In genomic region chr15:58425185-58425584, GRCh38 we compare ENCODE assay signal across 30 cellular contexts. TPM values are rescaled to one million over a fixed set of nuclear protein-coding genes. Genes with fewer than 3 reads are reported as not detected.
"Had no signal": no experiment of that assay in that cellular context is flagged by ENCODE, and none has a peak within 500 bp of the region (broad histone marks: within the 10 kb centered on the region; RNA-seq: fewer than 3 reads in every experiment).

No MANE protein-coding gene starts in this region.

- H3K9me3 Mint-ChIP-seq: activated naive CD4-positive, alpha-beta T cell treated with anti-CD3 and anti-CD28 coated beads, Interleukin-2, amount 50 U/mL, for 72 hours; activated T-helper 2 cell treated with anti-CD3 and anti-CD28 coated beads, Interferon-gamma antibody, Interleukin-2, Interleukin-4, amounts not matched to agents 10 μg/mL and 5 μg/mL and 100 μg/mL, durations not matched to agents 14 hours and 24 hours and 36 hours; nephron; stimulated activated memory B cell treated with anti-CD40 and anti-IgM and Interleukin-4, amounts not matched to agents 10 μg/mL and 1 μg/mL and 100 μg/mL, for 72 hours; stimulated activated naive CD8-positive, alpha-beta T cell treated with anti-CD3 and anti-CD28 coated beads, Interleukin-15, amount 100 ng/mL, for 72 hours; WTC11 had no signal

- H3K4me3 Mint-ChIP-seq: activated CD8-positive, alpha-beta memory T cell treated with anti-CD3 and anti-CD28 coated beads, Interleukin-2, amount 10 ng/mL, durations not matched to agents 7 days and 5 days; activated CD8-positive, alpha-beta T cell treated with anti-CD3 and anti-CD28 coated beads, Interleukin-2, amount 10 ng/mL, durations not matched to agents 7 days and 5 days; nephron; stimulated activated memory B cell treated with anti-CD40 and anti-IgM and Interleukin-4, amounts not matched to agents 10 μg/mL and 1 μg/mL and 100 μg/mL, for 72 hours; WTC11 had no signal

- H3K4me1 Mint-ChIP-seq: stimulated activated memory B cell treated with anti-CD40 and anti-IgM and Interleukin-4, amounts not matched to agents 10 μg/mL and 1 μg/mL and 100 μg/mL, for 72 hours; WTC11 had no signal

- H3K27me3 ChIP-seq: colonic mucosa, gastrocnemius medialis, left lung, sigmoid colon, upper lobe of left lung had no signal

- H3K27ac ChIP-seq: colonic mucosa, gastrocnemius medialis, left lung, sigmoid colon, upper lobe of left lung had no signal

- H3K9me3 ChIP-seq: colonic mucosa, gastrocnemius medialis, left lung, sigmoid colon, upper lobe of left lung had no signal

- ATAC-seq: activated CD8-positive, alpha-beta memory T cell treated with anti-CD3 and anti-CD28 coated beads, Interleukin-2, amount 10 ng/mL, durations not matched to agents 7 days and 5 days; activated CD8-positive, alpha-beta T cell treated with anti-CD3 and anti-CD28 coated beads, Interleukin-2, amount 10 ng/mL, durations not matched to agents 7 days and 5 days; activated naive CD4-positive, alpha-beta T cell treated with anti-CD3 and anti-CD28 coated beads, Interleukin-2, amount 50 U/mL, for 72 hours; gastrocnemius medialis; left lung; stimulated activated memory B cell treated with anti-CD40 and anti-IgM and Interleukin-4, amounts not matched to agents 10 μg/mL and 1 μg/mL and 100 μg/mL, for 72 hours; stimulated activated naive CD8-positive, alpha-beta T cell treated with anti-CD3 and anti-CD28 coated beads, Interleukin-15, amount 100 ng/mL, for 72 hours; WTC11 had no signal

- H3K4me3 ChIP-seq: colonic mucosa, gastrocnemius medialis, left lung, lung, sigmoid colon, smooth muscle cell, upper lobe of left lung had no signal

- H3K36me3 ChIP-seq: colonic mucosa, gastrocnemius medialis, left lung, sigmoid colon, upper lobe of left lung had no signal

- H3K4me2 ChIP-seq: smooth muscle cell had no signal

- H3K4me1 ChIP-seq: colonic mucosa, gastrocnemius medialis, left lung, upper lobe of left lung had no signal

- DNase-seq: activated CD4-positive, alpha-beta T cell treated with anti-CD3 and anti-CD28 coated beads for 1 hour; activated CD8-positive, alpha-beta memory T cell treated with anti-CD3 and anti-CD28 coated beads, Interleukin-2, amount 10 ng/mL, durations not matched to agents 7 days and 5 days; activated CD8-positive, alpha-beta T cell treated with anti-CD3 and anti-CD28 coated beads, Interleukin-2, amount 10 ng/mL, durations not matched to agents 7 days and 5 days; activated naive CD4-positive, alpha-beta T cell; activated T-cell treated with anti-CD3 and anti-CD28 coated beads, Interleukin-2, amount 50 U/mL, for 48 hours; anterior cingulate cortex; colonic mucosa; effector CD8-positive, alpha-beta T cell; gastrocnemius medialis; hippocampal formation; left lung; posterior cingulate gyrus; sigmoid colon; stimulated activated CD4-positive, alpha-beta T cell treated with anti-CD3 and anti-CD28 coated beads, Interleukin-1b, Interleukin-23, amount 100 ng/mL, for 48 hours; stimulated activated CD4-positive, alpha-beta T cell treated with anti-CD3 and anti-CD28 coated beads, Interleukin-4, amount 100 ng/mL, for 4 hours; stimulated activated CD8-positive, alpha-beta memory T cell treated with anti-CD3 and anti-CD28 coated beads, Interleukin-4, amount 100 ng/mL, for 48 hours; stimulated activated naive CD8-positive, alpha-beta T cell treated with anti-CD3 and anti-CD28 coated beads, Interleukin-15, amount 100 ng/mL, for 72 hours; substantia nigra; T-helper 2 cell; upper lobe of left lung had no signal

- H3K27ac Mint-ChIP-seq: activated CD8-positive, alpha-beta memory T cell treated with anti-CD3 and anti-CD28 coated beads, Interleukin-2, amount 10 ng/mL, durations not matched to agents 7 days and 5 days; activated CD8-positive, alpha-beta T cell treated with anti-CD3 and anti-CD28 coated beads, Interleukin-2, amount 10 ng/mL, durations not matched to agents 7 days and 5 days; activated naive CD4-positive, alpha-beta T cell treated with anti-CD3 and anti-CD28 coated beads, Interleukin-2, amount 50 U/mL, for 72 hours; activated T-helper 2 cell treated with anti-CD3 and anti-CD28 coated beads, Interferon-gamma antibody, Interleukin-2, Interleukin-4, amounts not matched to agents 10 μg/mL and 5 μg/mL and 100 μg/mL, durations not matched to agents 14 hours and 24 hours and 36 hours; nephron; stimulated activated memory B cell treated with anti-CD40 and anti-IgM and Interleukin-4, amounts not matched to agents 10 μg/mL and 1 μg/mL and 100 μg/mL, for 72 hours; stimulated activated naive CD8-positive, alpha-beta T cell treated with anti-CD3 and anti-CD28 coated beads, Interleukin-15, amount 100 ng/mL, for 72 hours; WTC11 had no signal

- H3K36me3 Mint-ChIP-seq: activated naive CD4-positive, alpha-beta T cell treated with anti-CD3 and anti-CD28 coated beads, Interleukin-2, amount 50 U/mL, for 72 hours; stimulated activated memory B cell treated with anti-CD40 and anti-IgM and Interleukin-4, amounts not matched to agents 10 μg/mL and 1 μg/mL and 100 μg/mL, for 72 hours; WTC11 had no signal

- FAIRE-seq: endometrium, keratinocyte had no signal

- H3K27me3 Mint-ChIP-seq: activated CD8-positive, alpha-beta memory T cell treated with anti-CD3 and anti-CD28 coated beads, Interleukin-2, amount 10 ng/mL, durations not matched to agents 7 days and 5 days; stimulated activated naive CD8-positive, alpha-beta T cell treated with anti-CD3 and anti-CD28 coated beads, Interleukin-15, amount 100 ng/mL, for 72 hours had no signal

RNA-seq across cellular contexts. Expression of gene LIPC, which starts 6.6 kb away (rescaled TPM):
- total RNA-seq: mesenteric fat pad, smooth muscle cell, WTC11 had no signal
- polyA plus RNA-seq: keratinocyte, smooth muscle cell had no signal
